8 cellular contexts compared by ENCODE assay signal in the genomic region with DNA sequence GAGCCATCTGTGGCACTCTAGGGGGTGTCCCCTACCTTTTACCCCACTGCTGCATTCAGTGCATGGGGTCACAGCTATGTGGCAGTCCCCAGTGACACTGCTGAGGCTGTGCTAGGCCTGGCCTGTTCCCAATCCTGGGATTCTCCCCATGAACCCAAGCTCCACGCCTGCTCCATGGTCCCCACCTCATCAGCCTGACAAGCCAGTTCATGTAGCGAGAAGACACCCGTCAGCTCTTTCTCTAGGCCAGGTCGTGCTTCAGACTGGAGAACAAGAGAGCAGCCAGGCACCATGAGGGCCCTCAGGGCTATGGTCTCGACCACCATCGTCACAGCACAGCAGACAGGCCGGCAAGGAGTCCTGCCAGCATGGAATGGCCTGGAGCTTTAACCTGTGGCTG.
"Had no signal": no experiment of that assay in that cellular context is flagged by ENCODE, and none has a peak within 500 bp of the region (broad histone marks: within the 10 kb centered on the region; RNA-seq: fewer than 3 reads in every experiment).

No MANE protein-coding gene starts in this region.

- H2AFZ ChIP-seq: GM23248 had no signal

- H3K4me1 ChIP-seq: HAP-1 had no signal

- H3K9ac ChIP-seq: GM23248 had no signal

- ATAC-seq: HCT116, K562 had no signal

- H3K27ac ChIP-seq: GM23248 had no signal

- DNase-seq: GM23248, GOT3, H7, HFFc6, IMR-90 had no signal

- H3K4me3 Mint-ChIP-seq: HFFc6 had no signal

- H3K4me3 ChIP-seq: GM23248, HAP-1, K562 had no signal

- H3K36me3 ChIP-seq: HAP-1 had no signal

- H3K27ac Mint-ChIP-seq: HFFc6 had no signal
